ENCODE assay signal across 17 cellular contexts in genomic region chr2:8238521-8239230, GRCh38.
A peak's percentile ranks its signal among the peaks of the same experiment; 100 is the strongest.
DNase-seq lines count a peak whose midpoint lies in the region; ATAC-seq, FAIRE-seq and TF ChIP-seq lines count a peak whose summit lies in the region.
"Had no signal": no experiment of that assay in that cellular context is flagged by ENCODE, and none has a peak within 500 bp of the region (broad histone marks: within the 10 kb centered on the region; RNA-seq: fewer than 3 reads in every experiment).

No MANE protein-coding gene starts in this region.

- no peak for TF ChIP-seq CTCF in HL-60 (IDR thresholded peaks at IDR 0.05; ENCODE audit: insufficient read depth, low read length)
- no peak for TF ChIP-seq CTCF in GM12878 (IDR thresholded peaks at IDR 0.05 in 2 of 3, conservative IDR thresholded peaks at IDR 0.05 in 1 of 3; ENCODE audit: control insufficient read depth in 2 of 3, extremely low read depth in 1 of 3, insufficient read depth in 1 of 3, low read depth in 3 of 3, low read length in 3 of 3)
- no peak for TF ChIP-seq CTCF in thyroid gland (IDR thresholded peaks at IDR 0.05)

- no peak for ATAC-seq in GM12878
- ATAC-seq in left lobe of liver, result peak; percentile 42
- ATAC-seq in GM18868 (IDR thresholded peaks at IDR 0.05; ENCODE audit: unreplicated experiment), result no peak
- ATAC-seq in HG03025 (IDR thresholded peaks at IDR 0.05; ENCODE audit: low FRiP score, unreplicated experiment), result no peak

- FAIRE-seq in GM12878 (lab: Jason Lieb, UNC), result no peak

- H3K9ac ChIP-seq in BLaER1, result peak overlapping the region; percentile 68
- H3K9ac ChIP-seq in GM12878 (ENCODE audit: control insufficient read depth, insufficient read depth, low read length), result no peak overlapping the region

- WGBS in GM12878 (ENCODE audit: insufficient coverage, insufficient replicate concordance, low lambda C conversion rate, missing lambda C conversion rate), result 37% methylated on average over 8 of the region's 8 CpGs
- WGBS in thyroid gland, 2 donors, result 64 to 70% methylated on average over 8 of the region's 8 CpGs

- intact Hi-C loops in GM12878 (cut with micrococcal nuclease; ENCODE audit: unreplicated experiment), result loop anchor here (5.0 to 10.0 kb wide), 3 partner anchors 304 to 804 kb away; partner anchors contain the start of gene ID2
- intact Hi-C loops in thyroid gland (cut with DNase I), result no loop called here

- no peak for TF ChIP-seq EP300 in GM12878 (IDR thresholded peaks at IDR 0.05; ENCODE audit: borderline replicate concordance in 1 of 2, control insufficient read depth in 1 of 2, low read depth in 2 of 2, low read length in 2 of 2)

- H3K27me3 ChIP-seq in BLaER1 (no peaks in the 10 kb centered on the region), HL-60 (ENCODE audit: insufficient read depth, poor library complexity, severe bottlenecking) (no peaks in the 10 kb centered on the region), GM12878 (replicated peaks in 1 of 2; ENCODE audit: control insufficient read depth in 2 of 2, insufficient read depth in 2 of 2, low read length in 1 of 2) (no peaks in the 10 kb centered on the region), thyroid gland (no peaks in the 10 kb centered on the region)
- H3K27me3 ChIP-seq: brain microvascular endothelial cell, hepatocyte had no signal

- no TSS peak for BruUV-seq in GM12878 (replicated peaks; lab: Mats Ljungman, UMichigan)

- DNase-seq in HL-60 (ENCODE audit: low read depth in 1 of 2, low spot score in 1 of 2), result peak in 1 of 2 experiments; percentile 62
- no peak for DNase-seq in GM12878 (ENCODE audit: low read depth, low spot score)
- peak; percentile 56 for DNase-seq in left lobe of liver (ENCODE audit: low spot score)
- DNase-seq in NCI-H146 treated with DMSO at 0.1 percent for 48 hours (lab: John Stamatoyannopoulos, UW; ENCODE audit: unreplicated experiment), result no peak
- DNase-seq in thyroid gland, result no peak
- DNase-seq: activated CD4-positive, CD25-positive, alpha-beta regulatory T cell; activated naive CD4-positive, alpha-beta T cell treated with anti-CD3 and anti-CD28 coated beads, Interleukin-2, amount 50 U/mL, for 16 hours; brain microvascular endothelial cell; effector CD4-positive, alpha-beta T cell; NCI-H2107; NCI-H748 treated with DMSO at 0.1 percent for 48 hours; stimulated activated CD4-positive, alpha-beta T cell treated with anti-CD3 and anti-CD28 coated beads, Interleukin-15, amount 100 ng/mL, for 24 hours had no signal

- H2AFZ ChIP-seq in GM12878 (ENCODE audit: control insufficient read depth, low read depth, low read length), result no peak overlapping the region
- H2AFZ ChIP-seq: hepatocyte had no signal

- H3K79me2 ChIP-seq in GM12878 (ENCODE audit: control insufficient read depth, insufficient read depth, low read length), result no peaks in the 10 kb centered on the region
- H3K79me2 ChIP-seq: hepatocyte had no signal

- H3K9me3 ChIP-seq in BLaER1, result peaks cover 8% of the 10 kb centered on the region
- H3K9me3 ChIP-seq in GM12878 (replicated peaks; ENCODE audit: control insufficient read depth, insufficient read depth, low read length), result peaks cover 6% of the 10 kb centered on the region; the same call in 2 of the 3 replicates
- H3K9me3 ChIP-seq in thyroid gland, result no peaks in the 10 kb centered on the region
- H3K9me3 ChIP-seq: prostate gland had no signal

- H3K36me3 ChIP-seq in BLaER1 (no peaks in the 10 kb centered on the region), GM12878 (ENCODE audit: control insufficient read depth in 2 of 2, insufficient read depth in 2 of 2, low read length in 1 of 2) (no peaks in the 10 kb centered on the region; a peak in 1 of 4 replicates), thyroid gland (no peaks in the 10 kb centered on the region)
- H3K36me3 ChIP-seq: brain microvascular endothelial cell, prostate gland had no signal

- no peak for TF ChIP-seq RAD21 in GM12878 (IDR thresholded peaks at IDR 0.05; ENCODE audit: insufficient read depth, low read depth, low read length)

- CTCF ChIA-PET in GM12878 (lab: Yijun Ruan, JAX), result interaction anchor here (1.1 to 4.1 kb wide), 5 partner anchors 8 to 49 kb away, joined by 4 to 14 read pairs (median 5); no protein-coding TSS in a partner anchor

- H3K4me3 ChIP-seq in BLaER1 (peak overlapping the region; percentile 21; the same call in 1 of the 2 replicates), HL-60 (replicated peaks; ENCODE audit: insufficient read depth, low read length) (no peak overlapping the region), GM12878 (no peak overlapping the region), thyroid gland (replicated peaks in 1 of 3) (no peak overlapping the region)
- H3K4me3 ChIP-seq: hepatocyte, prostate gland had no signal

- H3K27ac ChIP-seq in BLaER1 (peak overlapping the region; percentile 72), HL-60 (replicated peaks) (peak overlapping the region; percentile 61), GM12878 (ENCODE audit: control insufficient read depth, insufficient read depth) (no peak overlapping the region), thyroid gland (no peak overlapping the region)
- H3K27ac ChIP-seq: brain microvascular endothelial cell, hepatocyte, prostate gland had no signal

- H3K4me2 ChIP-seq in BLaER1, result peak overlapping the region; percentile 90
- H3K4me2 ChIP-seq in GM12878 (ENCODE audit: control insufficient read depth, insufficient read depth), result no peak overlapping the region
- H3K4me2 ChIP-seq: hepatocyte had no signal

- H3K4me1 ChIP-seq in BLaER1, result peaks cover 80% of the 10 kb centered on the region
- peaks cover 34% of the 10 kb centered on the region for H3K4me1 ChIP-seq in GM12878 (ENCODE audit: control insufficient read depth, insufficient read depth, low read length)
- no peaks in the 10 kb centered on the region for H3K4me1 ChIP-seq in thyroid gland
- H3K4me1 ChIP-seq: prostate gland had no signal

- TF ChIP-seq POLR2A in GM12878 (IDR thresholded peaks at IDR 0.05; ENCODE audit: low read depth, low read length), result no peak
- TF ChIP-seq POLR2A in thyroid gland (IDR thresholded peaks at IDR 0.05), result no peak

- H4K20me1 ChIP-seq in BLaER1 (no peaks in the 10 kb centered on the region), GM12878 (ENCODE audit: control insufficient read depth, insufficient read depth) (no peaks in the 10 kb centered on the region)

- SMC1A ChIA-PET in GM12878 (lab: Charles Lee; ENCODE audit: uncharacterized antibody, unreplicated experiment), result interaction anchor here (0.6 to 9.8 kb wide), 29 partner anchors 9 to 516 kb away, joined by 3 to 125 read pairs (median 3); no protein-coding TSS in a partner anchor

- POLR2A ChIA-PET in GM12878 (lab: Charles Lee), result interaction anchor here (0.8 to 2.0 kb wide), 9 partner anchors 9 to 85 kb away, joined by 3 to 7 read pairs (median 3); no protein-coding TSS in a partner anchor

- RAD21 ChIA-PET in GM12878 (lab: Charles Lee; ENCODE audit: unreplicated experiment), result interaction anchor here (0.7 to 3.7 kb wide), 10 partner anchors 9 to 812 kb away, joined by 3 to 25 read pairs (median 4); no protein-coding TSS in a partner anchor

- in situ Hi-C loops in GM12878 (cut with MboI), result loop anchor here (10.0 kb wide), 1 partner anchor 446 kb away; the partner anchor contains the start of gene ID2

TF ChIP-seq in GM12878, 131 proteins besides CTCF, POLR2A, EP300 and RAD21:
- TF ChIP-seq ZNF687 (IDR thresholded peaks at IDR 0.05), result 0 out of 2 replicates have a peak, but pooled peaks have one; percentile 8
- TF ChIP-seq MEF2B (IDR thresholded peaks at IDR 0.05; ENCODE audit: partially characterized antibody, poor library complexity, severe bottlenecking), result no peak
- TF ChIP-seq TBL1XR1 (IDR thresholded peaks at IDR 0.05; ENCODE audit: low read depth, low read length), result no peak
- TF ChIP-seq BMI1 (IDR thresholded peaks at IDR 0.05; ENCODE audit: borderline replicate concordance), result no peak
- no peak for TF ChIP-seq SMAD5 (IDR thresholded peaks at IDR 0.05; ENCODE audit: low read depth)
- TF ChIP-seq GATAD2B (conservative IDR thresholded peaks at IDR 0.05; ENCODE audit: low read depth), result no peak
TF ChIP-seq in GM12878: peak in this region for 1.

Comparison
In these comparisons a context has a peak if more than half of its experiments do, and no peak if none do; other contexts are left out.
1. H3K27ac ChIP-seq: peak in BLaER1 (single experiment) and HL-60 (single experiment); none in GM12878 (single experiment) and thyroid gland (0 of 3).